ENCODE assay signal across 8 cellular contexts in genomic region chr9:8857330-8858249, GRCh38.
DNase-seq lines count a peak whose midpoint lies in the region; ATAC-seq and TF ChIP-seq lines count a peak whose summit lies in the region.

No MANE protein-coding gene starts in this region.

- H3K27me3 ChIP-seq in kidney epithelial cell (ENCODE audit: control insufficient read depth, insufficient read depth, low read length) = peaks cover 6% of the 10 kb centered on the region

- H3K4me3 ChIP-seq in kidney epithelial cell (ENCODE audit: low read depth, low read length) (peak overlapping the region; percentile 87), skin epidermis (peak overlapping the region; percentile 41 to 55 (median 46))

- ATAC-seq in HG03196 (IDR thresholded peaks at IDR 0.05; ENCODE audit: unreplicated experiment) = no peak

- TF ChIP-seq POLR2A in erythroblast (IDR thresholded peaks at IDR 0.05; ENCODE audit: low read length) = no peak

- no peaks in the 10 kb centered on the region for H3K36me3 ChIP-seq in kidney epithelial cell (ENCODE audit: control insufficient read depth, insufficient read depth, low read length)

- H3K27ac ChIP-seq in caudate nucleus (ENCODE audit: low read depth, low read length) (peak overlapping the region; percentile 93), skin epidermis (peak overlapping the region in 3 of 21 experiments; percentile 11 to 49 (median 41))

- DNase-seq in NCI-H524 (lab: John Stamatoyannopoulos, UW) (peak; percentile 44 to 52), NCI-H524 treated with DMSO at 0.1 percent for 48 hours (lab: John Stamatoyannopoulos, UW) (no peak), NCI-H69 (lab: John Stamatoyannopoulos, UW) (peak; percentile 97), caudate nucleus (lab: John Stamatoyannopoulos, UW) (peak in 59 of 61 donors; percentile 18 to 90 (median 75)), kidney epithelial cell (ENCODE audit: low read depth) (no peak), erythroblast (lab: John Stamatoyannopoulos, UW) (no peak)

- no peak for TF ChIP-seq CTCF in kidney epithelial cell (IDR thresholded peaks at IDR 0.05; ENCODE audit: insufficient read depth, low read length, poor library complexity, severe bottlenecking)

Comparison
In these comparisons a context has a peak if more than half of its experiments do, and no peak if none do; other contexts are left out.
1. DNase-seq: peak in NCI-H524 (2 of 2), NCI-H69 (single experiment) and caudate nucleus (59 of 61); none in NCI-H524 treated with DMSO at 0.1 percent for 48 hours (single experiment), kidney epithelial cell (single experiment) and erythroblast (0 of 2).